Comparison of ENCODE assay signal across 1 cellular context in genomic region chr12:89525824-89526770, GRCh38.
TF ChIP-seq lines count a peak whose summit lies in the region.

TSS of gene POC1B (minus strand) at chr12:89526047. CDS start at chr12:89525895, 152 bp downstream.

TF ChIP-seq in K562, 482 proteins besides CTCF, POLR2A, EP300 and RAD21 (continued from another document and continues in another):
- TF ChIP-seq MGA (IDR thresholded peaks at IDR 0.05) (peak; percentile 88), ZNF280A (IDR thresholded peaks at IDR 0.05; ENCODE audit: low read depth, partially characterized antibody) (no peak), ZFX (CRISPR knock-in tag; IDR thresholded peaks at IDR 0.05) (peak; percentile 59; the same call in 1 of the 2 replicates), KDM4B (IDR thresholded peaks at IDR 0.05; ENCODE audit: borderline replicate concordance in 2 of 2, low read depth in 1 of 2) (peak in 1 of 2 experiments; percentile 71; a peak in 2 of 4 replicates), TFAP4 (CRISPR knock-in tag; IDR thresholded peaks at IDR 0.05; ENCODE audit: borderline replicate concordance) (peak; percentile 95), CHD7 (IDR thresholded peaks at IDR 0.05; ENCODE audit: low read depth, low read length) (no peak), USF2 (CRISPR knock-in tag; IDR thresholded peaks at IDR 0.05) (no peak), POLR2AphosphoS5 (IDR thresholded peaks at IDR 0.05; ENCODE audit: control insufficient read depth, insufficient read depth, low read depth, low read length) (no peak), SMAD4 (CRISPR knock-in tag; conservative IDR thresholded peaks at IDR 0.05) (no peak), ZNF197 (CRISPR knock-in tag; IDR thresholded peaks at IDR 0.05; ENCODE audit: low read depth) (0 out of 2 replicates have a peak, but pooled peaks have one; percentile 65), ZNF707 (CRISPR knock-in tag; conservative IDR thresholded peaks at IDR 0.05) (no peak), RBBP5 (IDR thresholded peaks at IDR 0.05; ENCODE audit: borderline replicate concordance, insufficient read depth, low read length, poor library complexity, severe bottlenecking) (peak; percentile 97), PHTF2 (CRISPR knock-in tag; IDR thresholded peaks at IDR 0.05) (no peak), STAT5B (CRISPR knock-in tag; IDR thresholded peaks at IDR 0.05) (no peak), SFPQ (IDR thresholded peaks at IDR 0.05; ENCODE audit: low read depth, low read length) (no peak), MEF2D (tag; conservative IDR thresholded peaks at IDR 0.05; ENCODE audit: low read depth) (0 out of 2 replicates have a peak, but pooled peaks have one; percentile 31), SIN3A (IDR thresholded peaks at IDR 0.05; ENCODE audit: borderline replicate concordance in 2 of 2, control insufficient read depth in 1 of 2, low read depth in 2 of 2, low read length in 2 of 2) (peak; percentile 48 to 77; a peak in 2 of 4 replicates), ZKSCAN1 (IDR thresholded peaks at IDR 0.05; ENCODE audit: low read depth, low read length) (no peak), NBN (IDR thresholded peaks at IDR 0.05; ENCODE audit: low read depth) (0 out of 2 replicates have a peak, but pooled peaks have one; percentile 33)
